In genomic region chr15:84817461-84818081, GRCh38 we compare ENCODE assay signal across 8 cellular contexts. TPM values are rescaled to one million over a fixed set of nuclear protein-coding genes. Genes with fewer than 3 reads are reported as not detected.
DNase-seq lines count a peak whose midpoint lies in the region; ATAC-seq, FAIRE-seq and TF ChIP-seq lines count a peak whose summit lies in the region.

No MANE protein-coding gene starts in this region.

- H3K9me3 Mint-ChIP-seq in activated naive CD4-positive, alpha-beta T cell treated with anti-CD3 and anti-CD28 coated beads, Interleukin-2, amount 10 ng/mL, durations not matched to agents 7 days and 5 days = no peaks in the 10 kb centered on the region

- no peak overlapping the region for H3K4me3 Mint-ChIP-seq in activated naive CD4-positive, alpha-beta T cell treated with anti-CD3 and anti-CD28 coated beads, Interleukin-2, amount 10 ng/mL, durations not matched to agents 7 days and 5 days

- TF ChIP-seq CTCF in GM13976 (IDR thresholded peaks at IDR 0.05; ENCODE audit: borderline replicate concordance, control extremely low read depth, extremely low read depth, insufficient read depth, missing control alignments) = no peak
- peak; percentile 2 for TF ChIP-seq CTCF in bronchial epithelial cell (IDR thresholded peaks at IDR 0.05; ENCODE audit: insufficient read depth, low read length, severe bottlenecking)
- peak in 1 of 4 experiments; percentile 17 for TF ChIP-seq CTCF in sigmoid colon (IDR thresholded peaks at IDR 0.05)

- no peak overlapping the region for H3K27ac Mint-ChIP-seq in activated naive CD4-positive, alpha-beta T cell treated with anti-CD3 and anti-CD28 coated beads, Interleukin-2, amount 10 ng/mL, durations not matched to agents 7 days and 5 days

- in situ Hi-C loops in GM13976 (cut with MboI; ENCODE audit: low sequenced_read_pairs, unreplicated experiment) = no loop called here

- H3K36me3 ChIP-seq in bronchial epithelial cell (ENCODE audit: control insufficient read depth, insufficient read depth, low read length) (no peaks in the 10 kb centered on the region), sigmoid colon (no peaks in the 10 kb centered on the region)

- peak overlapping the region; percentile 76 to 94 (median 86) for H3K27ac ChIP-seq in sigmoid colon

- WGBS in sigmoid colon, 2 donors = 30 to 37% methylated on average over 28 of the region's 28 CpGs

- H3K4me1 Mint-ChIP-seq in activated naive CD4-positive, alpha-beta T cell treated with anti-CD3 and anti-CD28 coated beads, Interleukin-2, amount 10 ng/mL, durations not matched to agents 7 days and 5 days = peaks cover 12% of the 10 kb centered on the region

- CTCF ChIA-PET in activated naive CD4-positive, alpha-beta T cell treated with anti-CD3 and anti-CD28 coated beads, Interleukin-2, amount 10 ng/mL, durations not matched to agents 7 days and 5 days (lab: Charles Lee) = interaction anchor here (1.5 kb wide), 1 partner anchor 219 kb away, joined by 4 read pairs; no protein-coding TSS in a partner anchor

- intact Hi-C loops in sigmoid colon (cut with DNase I) = loop anchor here (2.0 to 5.0 kb wide), 2 partner anchors 69 to 165 kb away; partner anchors contain the start of genes WDR73 and ZNF592

- FAIRE-seq in bronchial epithelial cell (lab: Jason Lieb, UNC) = no peak

- H3K36me3 Mint-ChIP-seq in activated naive CD4-positive, alpha-beta T cell treated with anti-CD3 and anti-CD28 coated beads, Interleukin-2, amount 10 ng/mL, durations not matched to agents 7 days and 5 days = no peaks in the 10 kb centered on the region

- no peak for ATAC-seq in GM18511 (IDR thresholded peaks at IDR 0.05; ENCODE audit: unreplicated experiment)

- peaks cover 44% of the 10 kb centered on the region for H3K27me3 Mint-ChIP-seq in activated naive CD4-positive, alpha-beta T cell treated with anti-CD3 and anti-CD28 coated beads, Interleukin-2, amount 10 ng/mL, durations not matched to agents 7 days and 5 days

- peaks cover 0 to 58% (median 50%) of the 10 kb centered on the region in 4 donors for H3K4me1 ChIP-seq in sigmoid colon

- H3K27me3 ChIP-seq in bronchial epithelial cell (ENCODE audit: control insufficient read depth, insufficient read depth, low read length) (no peaks in the 10 kb centered on the region), sigmoid colon (no peaks in the 10 kb centered on the region)

- TF ChIP-seq EP300 in sigmoid colon (IDR thresholded peaks at IDR 0.05) = no peak

- no peak for TF ChIP-seq POLR2A in sigmoid colon (IDR thresholded peaks at IDR 0.05)

- no peak overlapping the region for H3K4me3 ChIP-seq in bronchial epithelial cell (ENCODE audit: low read depth, low read length)
- peak overlapping the region; percentile 32 to 66 (median 50) for H3K4me3 ChIP-seq in sigmoid colon

- no peaks in the 10 kb centered on the region for H3K9me3 ChIP-seq in sigmoid colon

- DNase-seq in GM13976 (ENCODE audit: low spot score) (peak; percentile 47), bronchial epithelial cell (ENCODE audit: low read depth) (no peak), iPS-NIHi7 (ENCODE audit: extremely low spot score) (peak; percentile 76), sigmoid colon (no peak), NCI-H345 (lab: John Stamatoyannopoulos, UW) (no peak), NCI-H1048 (lab: John Stamatoyannopoulos, UW) (no peak)
- no peak for DNase-seq in activated naive CD4-positive, alpha-beta T cell treated with anti-CD3 and anti-CD28 coated beads, Interleukin-2, amount 10 ng/mL, durations not matched to agents 7 days and 5 days

RNA-seq across cellular contexts. Expression of gene ALPK3, which starts 0.4 kb away (rescaled TPM):
- total RNA-seq in bronchial epithelial cell (0.26 TPM in 2 replicates), sigmoid colon (10 to 100 TPM in 2 of 4 donors, 1 to 10 TPM in 2; 3.9 to 41.0 (median 14.2) TPM)
- 1 to 10 TPM in 1 of 3 donors, under 1 TPM in 2; under 0.01 to 2.4 (median under 0.01) TPM for polyA plus RNA-seq in sigmoid colon

Comparison
In these comparisons a context has a peak if more than half of its experiments do, and no peak if none do; other contexts are left out.
1. DNase-seq: peak in GM13976 (single experiment) and iPS-NIHi7 (single experiment); none in bronchial epithelial cell (single experiment), sigmoid colon (single experiment), NCI-H345 (single experiment), NCI-H1048 (single experiment) and activated naive CD4-positive, alpha-beta T cell treated with anti-CD3 and anti-CD28 coated beads, Interleukin-2, amount 10 ng/mL, durations not matched to agents 7 days and 5 days (single experiment).